In the genomic region with DNA sequence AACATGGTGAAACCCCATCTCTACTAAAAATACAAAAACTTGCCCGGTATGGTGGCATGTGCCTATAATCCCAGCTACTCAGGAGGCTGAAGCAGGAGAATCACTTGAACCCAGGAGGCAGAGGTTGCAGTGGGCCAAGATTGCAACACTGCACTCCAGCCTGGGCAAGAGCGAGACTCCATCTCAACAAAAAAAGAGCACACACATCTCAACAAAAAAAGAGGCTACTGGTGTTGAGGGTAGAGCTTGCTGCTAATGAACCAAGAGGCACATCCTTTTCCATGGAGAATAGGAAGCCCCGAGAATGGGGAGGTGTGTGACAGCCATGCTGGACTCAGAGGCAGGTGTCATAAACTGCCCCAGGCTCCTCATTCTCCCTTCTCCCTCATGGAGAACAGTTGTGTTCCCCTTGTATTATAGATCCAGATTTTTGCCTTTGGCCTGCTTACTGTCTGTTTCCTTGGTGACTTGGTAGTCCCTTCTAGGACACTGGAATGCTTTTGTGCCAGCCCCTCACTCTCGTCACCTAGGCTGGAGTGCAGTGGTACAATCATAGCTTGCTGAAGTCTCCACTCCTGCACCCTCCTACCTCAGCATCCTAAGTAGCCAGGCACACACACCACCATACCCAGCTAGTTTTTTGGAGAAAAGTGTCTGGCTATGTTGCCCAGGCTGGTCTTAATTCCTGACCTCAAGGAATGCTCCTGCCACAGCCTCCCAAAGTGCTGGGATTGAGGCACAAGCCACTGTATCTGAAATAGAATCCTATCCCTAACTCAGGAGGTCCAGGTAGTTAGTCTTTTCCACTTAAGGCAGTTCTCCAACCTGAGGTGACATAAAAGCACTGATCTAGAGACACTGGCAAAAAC, we compare ENCODE assay signal across 9 cellular contexts. TPM values are rescaled to one million over a fixed set of nuclear protein-coding genes. Genes with fewer than 3 reads are reported as not detected.
DNase-seq lines count a peak whose midpoint lies in the region; ATAC-seq, FAIRE-seq and TF ChIP-seq lines count a peak whose summit lies in the region.
"Had no signal": no experiment of that assay in that cellular context is flagged by ENCODE, and none has a peak within 500 bp of the region (broad histone marks: within the 10 kb centered on the region; RNA-seq: fewer than 3 reads in every experiment).

No MANE protein-coding gene starts in this region.

- H3K36me3 Mint-ChIP-seq in activated naive CD4-positive, alpha-beta T cell treated with anti-CD3 and anti-CD28 coated beads, Interleukin-2, amount 50 U/mL, for 24 hours = peaks cover 49% of the 10 kb centered on the region

- H3K27me3 ChIP-seq in GM12878 (replicated peaks in 1 of 2; ENCODE audit: control insufficient read depth in 2 of 2, insufficient read depth in 2 of 2, low read length in 1 of 2) (no peaks in the 10 kb centered on the region), stomach smooth muscle (ENCODE audit: control insufficient read depth in 1 of 2, insufficient read depth in 2 of 2, low read length in 2 of 2) (no peaks in the 10 kb centered on the region)
- H3K27me3 ChIP-seq: thyroid gland had no signal

- no peak overlapping the region for H3K27ac ChIP-seq in GM12878 (ENCODE audit: control insufficient read depth, insufficient read depth)
- H3K27ac ChIP-seq in stomach smooth muscle (ENCODE audit: low read length) = peak overlapping the region; percentile 11
- H3K27ac ChIP-seq: thyroid gland had no signal

- ATAC-seq in GM12878 (no peak), HG03025 (IDR thresholded peaks at IDR 0.05; ENCODE audit: low FRiP score, unreplicated experiment) (no peak)

- no TSS peak for BruUV-seq in GM12878 (replicated peaks; lab: Mats Ljungman, UMichigan)

- H3K9ac ChIP-seq in GM12878 (ENCODE audit: control insufficient read depth, insufficient read depth, low read length) = no peak overlapping the region
- no peak overlapping the region for H3K9ac ChIP-seq in stomach smooth muscle (ENCODE audit: low read length in 2 of 2)

- in situ Hi-C loops in GM12878 (cut with MboI) = no loop called here

- FAIRE-seq in GM12878 (lab: Jason Lieb, UNC) = no peak

- intact Hi-C loops in GM12878 (cut with micrococcal nuclease; ENCODE audit: unreplicated experiment) = no loop called here

- TF ChIP-seq CTCF in NB4 (IDR thresholded peaks at IDR 0.05; ENCODE audit: low read depth, low read length) (no peak), GM12878 (IDR thresholded peaks at IDR 0.05 in 2 of 3, conservative IDR thresholded peaks at IDR 0.05 in 1 of 3; ENCODE audit: control insufficient read depth in 2 of 3, extremely low read depth in 1 of 3, insufficient read depth in 1 of 3, low read depth in 3 of 3, low read length in 3 of 3) (no peak)

- H4K20me1 ChIP-seq in GM12878 (ENCODE audit: control insufficient read depth, insufficient read depth) = peaks cover 11% of the 10 kb centered on the region

- peaks cover 25% of the 10 kb centered on the region for H3K4me1 Mint-ChIP-seq in activated naive CD4-positive, alpha-beta T cell treated with anti-CD3 and anti-CD28 coated beads, Interleukin-2, amount 50 U/mL, for 24 hours

- peak overlapping the region; percentile 86 for H3K27ac Mint-ChIP-seq in activated naive CD4-positive, alpha-beta T cell treated with anti-CD3 and anti-CD28 coated beads, Interleukin-2, amount 50 U/mL, for 24 hours

- RAD21 ChIA-PET in GM12878 (lab: Charles Lee; ENCODE audit: unreplicated experiment) = no interaction called here

- TF ChIP-seq RAD21 in GM12878 (IDR thresholded peaks at IDR 0.05; ENCODE audit: insufficient read depth, low read depth, low read length) = no peak

- H3K79me2 ChIP-seq in GM12878 (ENCODE audit: control insufficient read depth, insufficient read depth, low read length) = peaks cover 36% of the 10 kb centered on the region

- H3K36me3 ChIP-seq in GM12878 (ENCODE audit: control insufficient read depth in 2 of 2, insufficient read depth in 2 of 2, low read length in 1 of 2) = peaks cover 20 to 62% of the 10 kb centered on the region in 2 experiments
- peaks cover 49 to 62% of the 10 kb centered on the region in 2 donors for H3K36me3 ChIP-seq in stomach smooth muscle (ENCODE audit: control insufficient read depth in 2 of 2, insufficient read depth in 2 of 2, low read length in 2 of 2)

- H3K4me3 ChIP-seq in NB4 (ENCODE audit: low read depth, low read length) (no peak overlapping the region), GM12878 (no peak overlapping the region), stomach smooth muscle (ENCODE audit: low read length in 2 of 2) (no peak overlapping the region)
- H3K4me3 ChIP-seq: thyroid gland had no signal

- H3K9me3 ChIP-seq in GM12878 (replicated peaks; ENCODE audit: control insufficient read depth, insufficient read depth, low read length) (peaks cover 11% of the 10 kb centered on the region), stomach smooth muscle (ENCODE audit: control insufficient read depth in 2 of 2, low read length in 2 of 2) (no peaks in the 10 kb centered on the region)
- H3K9me3 ChIP-seq: thyroid gland had no signal

- POLR2A ChIA-PET in GM12878 (lab: Charles Lee) = no interaction called here

- WGBS in GM12878 (ENCODE audit: insufficient coverage, insufficient replicate concordance, low lambda C conversion rate, missing lambda C conversion rate) = 48% methylated on average over 4 of the region's 4 CpGs

- H2AFZ ChIP-seq in GM12878 (ENCODE audit: control insufficient read depth, low read depth, low read length) = no peak overlapping the region

- no peak for TF ChIP-seq EP300 in GM12878 (IDR thresholded peaks at IDR 0.05; ENCODE audit: borderline replicate concordance in 1 of 2, control insufficient read depth in 1 of 2, low read depth in 2 of 2, low read length in 2 of 2)

- peak overlapping the region; percentile 68 for H3K4me3 Mint-ChIP-seq in activated naive CD4-positive, alpha-beta T cell treated with anti-CD3 and anti-CD28 coated beads, Interleukin-2, amount 50 U/mL, for 24 hours

- H3K4me1 ChIP-seq in GM12878 (ENCODE audit: control insufficient read depth, insufficient read depth, low read length) = no peaks in the 10 kb centered on the region
- H3K4me1 ChIP-seq in stomach smooth muscle (ENCODE audit: control insufficient read depth, insufficient read depth, low read length) = peaks cover 19% of the 10 kb centered on the region

- no peaks in the 10 kb centered on the region for H3K9me3 Mint-ChIP-seq in activated naive CD4-positive, alpha-beta T cell treated with anti-CD3 and anti-CD28 coated beads, Interleukin-2, amount 50 U/mL, for 24 hours

- CTCF ChIA-PET in GM12878 (lab: Yijun Ruan, JAX) = interaction anchor here (0.9 to 1.6 kb wide), 2 partner anchors 9 to 31 kb away, joined by 3 to 4 read pairs; no protein-coding TSS in a partner anchor

- TF ChIP-seq POLR2A in NB4 (IDR thresholded peaks at IDR 0.05; ENCODE audit: extremely low read depth, insufficient read length) (no peak), GM12878 (IDR thresholded peaks at IDR 0.05; ENCODE audit: low read depth, low read length) (peak; percentile 53)

- no peaks in the 10 kb centered on the region for H3K27me3 Mint-ChIP-seq in activated naive CD4-positive, alpha-beta T cell treated with anti-CD3 and anti-CD28 coated beads, Interleukin-2, amount 50 U/mL, for 24 hours

- SMC1A ChIA-PET in GM12878 (lab: Charles Lee; ENCODE audit: uncharacterized antibody, unreplicated experiment) = no interaction called here

- no peak for DNase-seq in activated naive CD4-positive, alpha-beta T cell treated with Interleukin-2 at 50 U/mL for 16 hours
- DNase-seq in NB4 (ENCODE audit: low read depth) (peak; percentile 56), GM12878 (ENCODE audit: low read depth, low spot score) (no peak), GM03348 (ENCODE audit: low spot score) (no peak)
- no peak for DNase-seq in effector CD4-positive, alpha-beta T cell

- no peak overlapping the region for H3K4me2 ChIP-seq in GM12878 (ENCODE audit: control insufficient read depth, insufficient read depth)

RNA-seq across cellular contexts. Expression of a gene that starts 5.1 kb away (rescaled TPM):
- 532 and 580 TPM in 2 replicates for total RNA-seq in GM12878 (2013; cell fraction: nucleolus; rRNA removed)
- total RNA-seq in GM12878 (2014; rRNA removed) (2,340 and 2,418 TPM in 2 replicates), GM12878 (2014; rRNA removed; fragmentation: Illumina TruSeq; extraction: Trizol) (4,535 and 4,622 TPM in 2 replicates), GM12878 (2021) (2,052 and 2,163 TPM in 2 replicates)
- polyA plus RNA-seq in GM12878 (2011; ENCODE audit: low read depth) = 4,165 TPM
- polyA plus RNA-seq in GM12878 (2011; rRNA removed) (2,640 and 2,932 TPM in 2 replicates), GM12878 (2014; fragmentation: Illumina TruSeq; extraction: Trizol) (4,925 and 5,544 TPM in 2 replicates), GM12878 (2014; fragmentation: Nextera tagmentation; extraction: Ambion mirVana) (1,000 to 10,000 TPM; 3,077 to 3,412 TPM), GM12878 (2014; rRNA removed) (3,446 and 3,776 TPM in 2 replicates), GM12878 (2016; fragmentation: Nextera tagmentation; extraction: Ambion mirVana) (1,000 to 10,000 TPM in 1 of 2 experiments, 100 to 1,000 TPM in 1; 961 to 1,005 TPM)
- 2,904 and 3,567 TPM in 2 replicates for polyA plus RNA-seq in GM12878 (2011; cell fraction: cytosol; rRNA removed)
- polyA plus RNA-seq in GM12878 (2011; cell fraction: nucleus; rRNA removed) = 879 and 937 TPM in 2 replicates
- 3,068 and 4,412 TPM in 2 replicates for polyA plus RNA-seq in GM12878 (2012)
- 712 and 1,069 TPM in 2 replicates for polyA minus RNA-seq in GM12878 (2011; rRNA and poly(A)+ RNA removed)
- polyA minus RNA-seq in GM12878 (2011; cell fraction: cytosol; rRNA and poly(A)+ RNA removed) = 520 and 541 TPM in 2 replicates
- 259 and 431 TPM in 2 replicates for polyA minus RNA-seq in GM12878 (2011; cell fraction: nucleus; rRNA and poly(A)+ RNA removed)

RNA-seq across cellular contexts. Expression of a gene that starts 5.2 kb away (rescaled TPM):
- 60.8 and 70.8 TPM in 2 replicates for total RNA-seq in GM12878 (2013; cell fraction: nucleolus; rRNA removed)
- total RNA-seq in GM12878 (2014; rRNA removed) (13.1 and 13.7 TPM in 2 replicates), GM12878 (2014; rRNA removed; fragmentation: Illumina TruSeq; extraction: Trizol) (5.8 and 5.9 TPM in 2 replicates), GM12878 (2021) (18.9 and 20.4 TPM in 2 replicates)
- polyA plus RNA-seq in GM12878 (2011; ENCODE audit: low read depth) = 6.8 TPM
- polyA plus RNA-seq in GM12878 (2011; rRNA removed) (7.5 and 9.7 TPM in 2 replicates), GM12878 (2014; fragmentation: Illumina TruSeq; extraction: Trizol) (4.5 and 6.9 TPM in 2 replicates), GM12878 (2014; fragmentation: Nextera tagmentation; extraction: Ambion mirVana) (under 1 TPM; 0.14 to 0.53 TPM), GM12878 (2014; rRNA removed) (14.3 and 14.8 TPM in 2 replicates), GM12878 (2016; fragmentation: Nextera tagmentation; extraction: Ambion mirVana) (10 to 100 TPM; 18.4 to 23.4 TPM)
- polyA plus RNA-seq in GM12878 (2011; cell fraction: cytosol; rRNA removed) = 8.2 and 10.8 TPM in 2 replicates
- polyA plus RNA-seq in GM12878 (2011; cell fraction: nucleus; rRNA removed) = 44.3 and 44.5 TPM in 2 replicates
- 12.3 and 17.2 TPM in 2 replicates for polyA plus RNA-seq in GM12878 (2012)
- 7.3 and 16.4 TPM in 2 replicates for polyA minus RNA-seq in GM12878 (2011; rRNA and poly(A)+ RNA removed)
- polyA minus RNA-seq in GM12878 (2011; cell fraction: cytosol; rRNA and poly(A)+ RNA removed) = 3.2 and 6.8 TPM in 2 replicates
- 22.5 and 27.0 TPM in 2 replicates for polyA minus RNA-seq in GM12878 (2011; cell fraction: nucleus; rRNA and poly(A)+ RNA removed)

RNA-seq across cellular contexts. Expression of a gene that starts 21.9 kb away (rescaled TPM):
- 19.1 and 19.8 TPM in 2 replicates for total RNA-seq in GM12878 (2013; cell fraction: nucleolus; rRNA removed)
- total RNA-seq in GM12878 (2014; rRNA removed) (11.2 and 14.1 TPM in 2 replicates), GM12878 (2014; rRNA removed; fragmentation: Illumina TruSeq; extraction: Trizol) (9.8 and 11.1 TPM in 2 replicates), GM12878 (2021) (10.2 and 12.4 TPM in 2 replicates)
- 3.7 TPM for polyA plus RNA-seq in GM12878 (2011; ENCODE audit: low read depth)
- polyA plus RNA-seq in GM12878 (2011; rRNA removed) (9.9 and 12.2 TPM in 2 replicates), GM12878 (2014; fragmentation: Illumina TruSeq; extraction: Trizol) (9.5 and 11.9 TPM in 2 replicates), GM12878 (2014; fragmentation: Nextera tagmentation; extraction: Ambion mirVana) (1 to 10 TPM; 1.8 to 2.0 TPM), GM12878 (2014; rRNA removed) (8.7 and 9.3 TPM in 2 replicates), GM12878 (2016; fragmentation: Nextera tagmentation; extraction: Ambion mirVana) (10 to 100 TPM; 12.9 to 14.0 TPM)
- polyA plus RNA-seq in GM12878 (2011; cell fraction: cytosol; rRNA removed) = 12.5 and 12.8 TPM in 2 replicates
- 16.2 and 16.3 TPM in 2 replicates for polyA plus RNA-seq in GM12878 (2011; cell fraction: nucleus; rRNA removed)
- 4.7 and 6.1 TPM in 2 replicates for polyA plus RNA-seq in GM12878 (2012)
- 23.2 and 26.5 TPM in 2 replicates for polyA minus RNA-seq in GM12878 (2011; rRNA and poly(A)+ RNA removed)
- 4.4 and 6.8 TPM in 2 replicates for polyA minus RNA-seq in GM12878 (2011; cell fraction: cytosol; rRNA and poly(A)+ RNA removed)
- 7.5 and 11.7 TPM in 2 replicates for polyA minus RNA-seq in GM12878 (2011; cell fraction: nucleus; rRNA and poly(A)+ RNA removed)

RNA-seq across cellular contexts. Expression of a gene that starts 49.1 kb away (rescaled TPM):
- total RNA-seq in GM12878 (2013; cell fraction: nucleolus; rRNA removed) = 11.3 and 13.6 TPM in 2 replicates
- total RNA-seq in GM12878 (2014; rRNA removed) (11.4 and 17.5 TPM in 2 replicates), GM12878 (2014; rRNA removed; fragmentation: Illumina TruSeq; extraction: Trizol) (4.6 and 4.7 TPM in 2 replicates), GM12878 (2021) (13.3 and 13.7 TPM in 2 replicates)
- polyA plus RNA-seq in GM12878 (2011; ENCODE audit: low read depth) = 5.3 TPM
- polyA plus RNA-seq in GM12878 (2011; rRNA removed) (2.9 and 6.3 TPM in 2 replicates), GM12878 (2014; fragmentation: Illumina TruSeq; extraction: Trizol) (1.6 and 3.3 TPM in 2 replicates), GM12878 (2014; fragmentation: Nextera tagmentation; extraction: Ambion mirVana) (1 to 10 TPM in 1 of 2 experiments, under 1 TPM in 1; 0.31 to 1.4 TPM), GM12878 (2014; rRNA removed) (13.9 and 16.3 TPM in 2 replicates), GM12878 (2016; fragmentation: Nextera tagmentation; extraction: Ambion mirVana) (10 to 100 TPM; 16.8 to 22.7 TPM)
- polyA plus RNA-seq in GM12878 (2011; cell fraction: cytosol; rRNA removed) = 7.4 and 13.6 TPM in 2 replicates
- 24.0 and 30.3 TPM in 2 replicates for polyA plus RNA-seq in GM12878 (2011; cell fraction: nucleus; rRNA removed)
- polyA plus RNA-seq in GM12878 (2012) = 9.2 and 9.4 TPM in 2 replicates
- polyA minus RNA-seq in GM12878 (2011; rRNA and poly(A)+ RNA removed) = 5.9 and 12.9 TPM in 2 replicates
- polyA minus RNA-seq in GM12878 (2011; cell fraction: cytosol; rRNA and poly(A)+ RNA removed) = 7.0 and 9.9 TPM in 2 replicates
- 5.0 and 11.5 TPM in 2 replicates for polyA minus RNA-seq in GM12878 (2011; cell fraction: nucleus; rRNA and poly(A)+ RNA removed)
